ENCODE assay signal across 18 cellular contexts in genomic region chr1:66685265-66685664, GRCh38.
"Had no signal": no experiment of that assay in that cellular context is flagged by ENCODE, and none has a peak within 500 bp of the region (broad histone marks: within the 10 kb centered on the region; RNA-seq: fewer than 3 reads in every experiment).

No MANE protein-coding gene starts in this region.

- H3K27ac ChIP-seq: adrenal gland, brain microvascular endothelial cell, left lung, parathyroid adenoma, stomach had no signal

- H2AFZ ChIP-seq: parathyroid adenoma had no signal

- H3K4me1 ChIP-seq: adrenal gland, left lung, parathyroid adenoma, stomach had no signal

- DNase-seq: activated CD4-positive, CD25-positive, alpha-beta regulatory T cell treated with anti-CD3 and anti-CD28 coated beads, Interleukin-2, amount 50 U/mL, for 72 hours; activated effector memory CD4-positive, alpha-beta T cell treated with Interleukin-2 at 50 U/mL for 16 hours; activated naive CD4-positive, alpha-beta T cell treated with anti-CD3 and anti-CD28 coated beads, Interleukin-2, amount 50 U/mL, for 16 hours; activated T-cell treated with anti-CD3 and anti-CD28 coated beads, Interleukin-2, amount 50 U/mL, for 1 hour; adrenal gland; brain microvascular endothelial cell; cerebellar nuclear complex; dorsolateral prefrontal cortex; kidney; left lung; mesenchymal stem cell; naive thymus-derived CD8-positive, alpha-beta T cell; stimulated activated CD4-positive, alpha-beta T cell treated with anti-CD3 and anti-CD28 coated beads, Interleukin-12 subunit alpha, Interleukin-12 subunit beta, amount 100 ng/mL, for 4 hours; stimulated activated CD4-positive, alpha-beta T cell treated with anti-CD3 and anti-CD28 coated beads, Interleukin-2, amount 100 ng/mL, for 24 hours; stomach; T-cell; T1000 had no signal

- H3K4me3 ChIP-seq: adrenal gland, dorsolateral prefrontal cortex, left lung, stomach had no signal

- H3K9me3 ChIP-seq: adrenal gland, left lung, stomach had no signal

- H3K36me3 ChIP-seq: adrenal gland, left lung had no signal

- H3K27me3 ChIP-seq: adrenal gland, brain microvascular endothelial cell, dorsolateral prefrontal cortex, left lung, stomach had no signal

- ATAC-seq: left lung; naive thymus-derived CD8-positive, alpha-beta T cell; T-cell had no signal

- H3K79me2 ChIP-seq: parathyroid adenoma had no signal

- H3K9ac ChIP-seq: parathyroid adenoma had no signal
